ENCODE assay signal across 9 cellular contexts in the genomic region with DNA sequence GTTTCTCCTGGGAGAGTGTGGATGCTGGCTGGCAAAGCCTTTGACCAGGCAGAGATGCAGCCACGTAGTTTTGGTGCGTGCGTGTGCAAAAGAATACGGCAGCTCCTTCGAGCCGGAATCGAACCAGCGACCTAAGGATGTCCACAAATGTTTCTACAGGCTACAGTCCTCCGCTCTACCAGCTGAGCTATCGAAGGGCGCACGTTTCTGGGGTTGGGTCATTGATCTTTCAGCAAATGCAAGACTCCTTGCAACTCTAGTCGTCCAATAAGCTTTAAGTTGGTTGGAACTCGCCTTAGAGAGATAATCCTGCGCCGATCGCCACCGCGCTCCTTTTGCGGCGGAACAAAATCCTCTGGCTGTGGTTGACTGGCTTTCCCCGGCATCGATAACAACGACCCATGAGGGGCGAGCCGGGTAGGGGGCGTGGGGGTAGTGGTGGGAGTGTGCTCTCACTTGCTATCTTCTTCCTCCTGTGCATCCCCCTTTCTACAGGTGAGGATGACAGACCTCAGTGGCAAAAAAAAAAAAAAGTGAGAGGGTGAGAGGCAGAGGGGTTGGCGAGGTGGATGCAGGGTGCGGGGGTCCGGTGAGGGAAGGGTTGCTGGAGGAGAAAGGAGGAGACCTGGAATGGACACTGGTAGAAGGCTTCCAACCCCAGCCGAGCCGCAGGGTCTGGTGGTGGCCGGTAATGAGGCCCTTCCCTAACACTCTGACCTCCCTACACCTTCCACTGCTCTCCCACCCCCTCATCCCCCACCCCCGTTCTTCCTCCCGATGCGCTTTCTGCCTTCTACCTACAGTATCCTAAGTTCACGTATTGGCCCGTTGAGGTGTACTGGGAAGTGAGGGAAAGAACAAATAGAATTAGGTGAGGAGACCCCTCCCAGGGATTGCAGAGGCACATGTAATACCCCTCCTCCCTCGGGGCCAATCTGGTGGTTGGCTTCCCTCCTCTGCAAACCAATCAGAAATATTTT. TPM values are rescaled to one million over a fixed set of nuclear protein-coding genes. Genes with fewer than 3 reads are reported as not detected.
DNase-seq lines count a peak whose midpoint lies in the region; ATAC-seq, FAIRE-seq and TF ChIP-seq lines count a peak whose summit lies in the region.
"Had no signal": no experiment of that assay in that cellular context is flagged by ENCODE, and none has a peak within 500 bp of the region (broad histone marks: within the 10 kb centered on the region; RNA-seq: fewer than 3 reads in every experiment).

No MANE protein-coding gene starts in this region.

- no peak overlapping the region for H3K27ac ChIP-seq in kidney (ENCODE audit: low read depth in 2 of 2, low read length in 2 of 2)
- no peak overlapping the region for H3K27ac ChIP-seq in thoracic aorta

- H3K4me1 Mint-ChIP-seq in activated naive CD4-positive, alpha-beta T cell treated with anti-CD3 and anti-CD28 coated beads, Interleukin-2, amount 10 ng/mL, durations not matched to agents 7 days and 5 days: peaks cover 32% of the 10 kb centered on the region

- peak; percentile 88 for FAIRE-seq in G401.6 (lab: Jason Lieb, UNC)
- no peak for FAIRE-seq in kidney (lab: Jason Lieb, UNC)

- no peaks in the 10 kb centered on the region for H3K9me3 ChIP-seq in kidney (ENCODE audit: control insufficient read depth in 1 of 2, low read length in 2 of 2)
- no peaks in the 10 kb centered on the region for H3K9me3 ChIP-seq in thoracic aorta

- H3K9ac ChIP-seq in kidney (ENCODE audit: low read length in 2 of 2): no peak overlapping the region

- no peaks in the 10 kb centered on the region for H3K4me1 ChIP-seq in kidney (ENCODE audit: control insufficient read depth in 1 of 2, insufficient read depth in 1 of 2, low read depth in 1 of 2, low read length in 2 of 2)
- H3K4me1 ChIP-seq in thoracic aorta (ENCODE audit: control insufficient read depth in 1 of 2, low read depth in 2 of 2): no peaks in the 10 kb centered on the region

- no peaks in the 10 kb centered on the region for H3K9me3 Mint-ChIP-seq in activated naive CD4-positive, alpha-beta T cell treated with anti-CD3 and anti-CD28 coated beads, Interleukin-2, amount 10 ng/mL, durations not matched to agents 7 days and 5 days

- CTCF ChIA-PET in activated naive CD4-positive, alpha-beta T cell treated with anti-CD3 and anti-CD28 coated beads, Interleukin-2, amount 10 ng/mL, durations not matched to agents 7 days and 5 days (lab: Charles Lee): interaction anchor here (1.0 kb wide), 1 partner anchor 38 kb away, joined by 5 read pairs; no protein-coding TSS in a partner anchor

- peaks cover 82% of the 10 kb centered on the region for H3K27me3 Mint-ChIP-seq in activated naive CD4-positive, alpha-beta T cell treated with anti-CD3 and anti-CD28 coated beads, Interleukin-2, amount 10 ng/mL, durations not matched to agents 7 days and 5 days

- TF ChIP-seq CTCF in kidney (IDR thresholded peaks at IDR 0.05; ENCODE audit: borderline replicate concordance, extremely low read depth, insufficient read depth): no peak
- no peak for TF ChIP-seq CTCF in thoracic aorta (IDR thresholded peaks at IDR 0.05)

- ATAC-seq in thoracic aorta (ENCODE audit: insufficient number of reproducible peaks, low FRiP score, low read depth): no peak

- intact Hi-C loops in kidney (cut with DNase I): no loop called here

- H3K36me3 ChIP-seq in kidney (ENCODE audit: control insufficient read depth in 1 of 2, insufficient read depth in 2 of 2, low read length in 2 of 2): no peaks in the 10 kb centered on the region
- H3K36me3 ChIP-seq in thoracic aorta: no peaks in the 10 kb centered on the region

- H3K27ac Mint-ChIP-seq in activated naive CD4-positive, alpha-beta T cell treated with anti-CD3 and anti-CD28 coated beads, Interleukin-2, amount 10 ng/mL, durations not matched to agents 7 days and 5 days: no peak overlapping the region

- peak overlapping the region; percentile 12 for H3K4me3 Mint-ChIP-seq in activated naive CD4-positive, alpha-beta T cell treated with anti-CD3 and anti-CD28 coated beads, Interleukin-2, amount 10 ng/mL, durations not matched to agents 7 days and 5 days

- H3K4me3 ChIP-seq in kidney (ENCODE audit: low read length in 2 of 2) (no peak overlapping the region), thoracic aorta (peak overlapping the region; percentile 14)

- H3K36me3 Mint-ChIP-seq in activated naive CD4-positive, alpha-beta T cell treated with anti-CD3 and anti-CD28 coated beads, Interleukin-2, amount 10 ng/mL, durations not matched to agents 7 days and 5 days: peaks cover 2% of the 10 kb centered on the region

- H3K27me3 ChIP-seq in thoracic aorta (replicated peaks; ENCODE audit: insufficient read depth): peaks cover 9% of the 10 kb centered on the region

- peak; percentile 56 for DNase-seq in M059J (ENCODE audit: low read depth)
- peak; percentile 40 for DNase-seq in activated naive CD4-positive, alpha-beta T cell treated with anti-CD3 and anti-CD28 coated beads, Interleukin-2, amount 10 ng/mL, durations not matched to agents 7 days and 5 days
- DNase-seq in kidney: peak; percentile 31
- no peak for DNase-seq in thoracic aorta (ENCODE audit: low spot score)
- DNase-seq in NK-92 (lab: John Stamatoyannopoulos, UW; ENCODE audit: unreplicated experiment): no peak
- no peak for DNase-seq in NCI-H774 (lab: John Stamatoyannopoulos, UW)
- DNase-seq in NCI-H2029 (lab: John Stamatoyannopoulos, UW): no peak
- DNase-seq: left cardiac atrium had no signal

RNA-seq across cellular contexts. Expression of a gene that starts 11.8 kb away (rescaled TPM):
- not detected in 2 replicates for total RNA-seq in M059J (2014; rRNA removed; shearing (Covaris generic))
- total RNA-seq in kidney (not detected), thoracic aorta (not detected)
- not detected for polyA plus RNA-seq in kidney (ENCODE audit: insufficient read depth, low read depth, low replicate concordance)
- total RNA-seq: left cardiac atrium had no signal

RNA-seq across cellular contexts. Expression of a gene that starts 31.1 kb away (rescaled TPM):
- total RNA-seq in M059J (2014; rRNA removed; shearing (Covaris generic)): 12.1 and 13.3 TPM in 2 replicates
- total RNA-seq in kidney (22.8 TPM), thoracic aorta (10 to 100 TPM; 45.6 to 66.4 TPM)
- polyA plus RNA-seq in kidney (ENCODE audit: insufficient read depth, low read depth, low replicate concordance): 40.4 TPM

RNA-seq across cellular contexts. Expression of a gene that starts 35.3 kb away (rescaled TPM):
- total RNA-seq in M059J (2014; rRNA removed; shearing (Covaris generic)): 2.8 and 3.0 TPM in 2 replicates
- total RNA-seq in kidney (19.4 TPM), thoracic aorta (10 to 100 TPM; 13.5 to 15.7 TPM)
- 24.5 TPM for polyA plus RNA-seq in kidney (ENCODE audit: insufficient read depth, low read depth, low replicate concordance)

Comparison
In these comparisons a context has a peak if more than half of its experiments do, and no peak if none do; other contexts are left out.
1. DNase-seq: peak in M059J (single experiment), activated naive CD4-positive, alpha-beta T cell treated with anti-CD3 and anti-CD28 coated beads, Interleukin-2, amount 10 ng/mL, durations not matched to agents 7 days and 5 days (single experiment) and kidney (single experiment); none in thoracic aorta (single experiment), NK-92 (single experiment), NCI-H774 (single experiment) and NCI-H2029 (single experiment).